ENCODE assay signal across 2 cellular contexts in the genomic region with DNA sequence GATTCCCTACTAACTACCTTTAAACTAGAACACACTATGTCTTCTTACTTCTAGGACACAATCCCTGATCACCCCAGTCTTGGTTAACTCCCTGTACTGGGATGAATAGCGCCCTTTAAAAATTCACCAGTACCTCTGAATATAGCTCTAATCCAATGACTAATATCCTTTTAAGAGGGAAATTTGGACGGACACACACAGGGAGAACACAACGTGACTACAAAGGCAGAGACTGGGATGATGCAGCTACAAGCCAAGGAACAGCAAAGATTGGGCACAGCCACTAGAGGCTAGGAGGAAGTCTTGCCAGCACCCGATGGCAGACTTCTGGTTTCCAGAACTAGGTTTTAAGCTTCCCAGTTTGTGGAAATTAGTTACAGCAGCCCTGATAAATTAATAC.
TF ChIP-seq lines count a peak whose summit lies in the region.

No MANE protein-coding gene starts in this region.

TF ChIP-seq in HCT116, 20 proteins besides CTCF, POLR2A, EP300 and RAD21 (continued from another document):
- TF ChIP-seq, protein P1, sequence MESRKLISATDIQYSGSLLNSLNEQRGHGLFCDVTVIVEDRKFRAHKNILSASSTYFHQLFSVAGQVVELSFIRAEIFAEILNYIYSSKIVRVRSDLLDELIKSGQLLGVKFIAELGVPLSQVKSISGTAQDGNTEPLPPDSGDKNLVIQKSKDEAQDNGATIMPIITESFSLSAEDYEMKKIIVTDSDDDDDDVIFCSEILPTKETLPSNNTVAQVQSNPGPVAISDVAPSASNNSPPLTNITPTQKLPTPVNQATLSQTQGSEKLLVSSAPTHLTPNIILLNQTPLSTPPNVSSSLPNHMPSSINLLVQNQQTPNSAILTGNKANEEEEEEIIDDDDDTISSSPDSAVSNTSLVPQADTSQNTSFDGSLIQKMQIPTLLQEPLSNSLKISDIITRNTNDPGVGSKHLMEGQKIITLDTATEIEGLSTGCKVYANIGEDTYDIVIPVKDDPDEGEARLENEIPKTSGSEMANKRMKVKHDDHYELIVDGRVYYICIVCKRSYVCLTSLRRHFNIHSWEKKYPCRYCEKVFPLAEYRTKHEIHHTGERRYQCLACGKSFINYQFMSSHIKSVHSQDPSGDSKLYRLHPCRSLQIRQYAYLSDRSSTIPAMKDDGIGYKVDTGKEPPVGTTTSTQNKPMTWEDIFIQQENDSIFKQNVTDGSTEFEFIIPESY (IDR thresholded peaks at IDR 0.05; ENCODE audit: extremely low read depth, insufficient replicate concordance, low read length) = no peak
- TF ChIP-seq JUND (IDR thresholded peaks at IDR 0.05) (no peak), ZFX (IDR thresholded peaks at IDR 0.05) (no peak), ELF1 (IDR thresholded peaks at IDR 0.05; ENCODE audit: borderline replicate concordance, low read depth) (no peak), EZH2 (IDR thresholded peaks at IDR 0.05) (no peak), EGR1 (IDR thresholded peaks at IDR 0.05; ENCODE audit: low read depth) (no peak), EZH2phosphoT487 (IDR thresholded peaks at IDR 0.05; ENCODE audit: borderline replicate concordance) (no peak), SRF (IDR thresholded peaks at IDR 0.05; ENCODE audit: low read depth) (no peak), SP1 (IDR thresholded peaks at IDR 0.05; ENCODE audit: low read depth) (no peak), CBX3 (IDR thresholded peaks at IDR 0.05; ENCODE audit: low read depth) (no peak), POLR2AphosphoS5 (IDR thresholded peaks at IDR 0.05; ENCODE audit: low read depth, low read length) (no peak), CEBPB (IDR thresholded peaks at IDR 0.05; ENCODE audit: low read depth) (no peak), TCF7L2 (IDR thresholded peaks at IDR 0.05; ENCODE audit: borderline replicate concordance, extremely low read depth, insufficient read depth, insufficient read length) (no peak)
- TF ChIP-seq, protein P2, sequence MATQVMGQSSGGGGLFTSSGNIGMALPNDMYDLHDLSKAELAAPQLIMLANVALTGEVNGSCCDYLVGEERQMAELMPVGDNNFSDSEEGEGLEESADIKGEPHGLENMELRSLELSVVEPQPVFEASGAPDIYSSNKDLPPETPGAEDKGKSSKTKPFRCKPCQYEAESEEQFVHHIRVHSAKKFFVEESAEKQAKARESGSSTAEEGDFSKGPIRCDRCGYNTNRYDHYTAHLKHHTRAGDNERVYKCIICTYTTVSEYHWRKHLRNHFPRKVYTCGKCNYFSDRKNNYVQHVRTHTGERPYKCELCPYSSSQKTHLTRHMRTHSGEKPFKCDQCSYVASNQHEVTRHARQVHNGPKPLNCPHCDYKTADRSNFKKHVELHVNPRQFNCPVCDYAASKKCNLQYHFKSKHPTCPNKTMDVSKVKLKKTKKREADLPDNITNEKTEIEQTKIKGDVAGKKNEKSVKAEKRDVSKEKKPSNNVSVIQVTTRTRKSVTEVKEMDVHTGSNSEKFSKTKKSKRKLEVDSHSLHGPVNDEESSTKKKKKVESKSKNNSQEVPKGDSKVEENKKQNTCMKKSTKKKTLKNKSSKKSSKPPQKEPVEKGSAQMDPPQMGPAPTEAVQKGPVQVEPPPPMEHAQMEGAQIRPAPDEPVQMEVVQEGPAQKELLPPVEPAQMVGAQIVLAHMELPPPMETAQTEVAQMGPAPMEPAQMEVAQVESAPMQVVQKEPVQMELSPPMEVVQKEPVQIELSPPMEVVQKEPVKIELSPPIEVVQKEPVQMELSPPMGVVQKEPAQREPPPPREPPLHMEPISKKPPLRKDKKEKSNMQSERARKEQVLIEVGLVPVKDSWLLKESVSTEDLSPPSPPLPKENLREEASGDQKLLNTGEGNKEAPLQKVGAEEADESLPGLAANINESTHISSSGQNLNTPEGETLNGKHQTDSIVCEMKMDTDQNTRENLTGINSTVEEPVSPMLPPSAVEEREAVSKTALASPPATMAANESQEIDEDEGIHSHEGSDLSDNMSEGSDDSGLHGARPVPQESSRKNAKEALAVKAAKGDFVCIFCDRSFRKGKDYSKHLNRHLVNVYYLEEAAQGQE (IDR thresholded peaks at IDR 0.05; ENCODE audit: low read depth) = no peak
- TF ChIP-seq, protein P3, sequence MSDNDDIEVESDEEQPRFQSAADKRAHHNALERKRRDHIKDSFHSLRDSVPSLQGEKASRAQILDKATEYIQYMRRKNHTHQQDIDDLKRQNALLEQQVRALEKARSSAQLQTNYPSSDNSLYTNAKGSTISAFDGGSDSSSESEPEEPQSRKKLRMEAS (IDR thresholded peaks at IDR 0.05) = no peak

TF ChIP-seq in WTC11, 78 proteins besides CTCF, POLR2A, EP300 and RAD21 (continued from another document):
- TF ChIP-seq AFF4 (CRISPR knock-in tag; IDR thresholded peaks at IDR 0.05; ENCODE audit: borderline replicate concordance) (no peak), SMAD3 (CRISPR knock-in tag; IDR thresholded peaks at IDR 0.05; ENCODE audit: borderline replicate concordance) (no peak), ZNF138 (CRISPR knock-in tag; conservative IDR thresholded peaks at IDR 0.05) (no peak), ERG (CRISPR knock-in tag; IDR thresholded peaks at IDR 0.05) (no peak), ZNF396 (CRISPR knock-in tag; IDR thresholded peaks at IDR 0.05; ENCODE audit: borderline replicate concordance) (no peak), KAT7 (CRISPR knock-in tag; IDR thresholded peaks at IDR 0.05; ENCODE audit: borderline replicate concordance) (no peak), NFYB (CRISPR knock-in tag; conservative IDR thresholded peaks at IDR 0.05; ENCODE audit: low read depth) (no peak), TEAD1 (CRISPR knock-in tag; IDR thresholded peaks at IDR 0.05) (no peak), ZNF532 (CRISPR knock-in tag; IDR thresholded peaks at IDR 0.05; ENCODE audit: borderline replicate concordance) (no peak), ARID4B (CRISPR knock-in tag; IDR thresholded peaks at IDR 0.05; ENCODE audit: borderline replicate concordance) (no peak), JAZF1 (CRISPR knock-in tag; IDR thresholded peaks at IDR 0.05) (no peak), SOX15 (CRISPR knock-in tag; IDR thresholded peaks at IDR 0.05) (no peak), USF1 (CRISPR knock-in tag; IDR thresholded peaks at IDR 0.05) (no peak), MYBL2 (CRISPR knock-in tag; IDR thresholded peaks at IDR 0.05) (no peak), GRHL2 (CRISPR knock-in tag; IDR thresholded peaks at IDR 0.05; ENCODE audit: insufficient replicate concordance, severe bottlenecking) (no peak)
TF ChIP-seq in WTC11: peak in this region for 0.
